Comparison of ENCODE assay signal across 9 cellular contexts in the genomic region with DNA sequence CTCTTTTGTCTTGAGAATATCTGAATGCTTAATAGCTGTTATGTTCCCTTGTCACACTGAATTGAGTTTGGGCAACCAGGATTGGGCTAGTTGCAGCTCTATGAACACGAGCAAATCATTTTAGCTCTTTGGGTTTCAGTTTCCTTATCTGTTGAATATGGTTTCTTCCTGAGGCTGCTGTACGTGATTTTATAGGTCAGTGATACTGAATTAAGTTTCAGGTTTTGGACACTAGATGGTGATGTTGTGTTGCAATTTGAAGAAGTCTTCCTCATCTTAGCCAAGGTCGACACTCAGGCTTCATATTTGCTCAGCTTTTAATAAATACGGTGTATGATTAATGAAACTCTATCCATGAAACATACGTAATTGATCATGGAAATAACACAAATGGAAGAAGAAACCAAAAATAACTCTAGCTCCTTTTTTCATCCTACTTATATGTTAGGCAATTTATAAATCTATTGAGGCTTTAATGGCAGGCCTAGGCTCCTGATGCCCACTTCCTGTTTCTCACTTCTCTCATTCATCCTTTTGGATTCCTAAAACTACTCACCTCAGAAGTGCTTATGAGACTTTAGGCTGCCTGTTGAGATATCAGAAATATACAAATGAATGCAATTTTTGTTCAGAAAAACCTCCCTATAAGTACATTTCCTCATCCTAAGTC.
DNase-seq lines count a peak whose midpoint lies in the region; TF ChIP-seq lines count a peak whose summit lies in the region.
"Had no signal": no experiment of that assay in that cellular context is flagged by ENCODE, and none has a peak within 500 bp of the region (broad histone marks: within the 10 kb centered on the region; RNA-seq: fewer than 3 reads in every experiment).

No MANE protein-coding gene starts in this region.

- no peak overlapping the region for H3K9ac ChIP-seq in H9 (ENCODE audit: extremely low read depth, insufficient read length, low read length)

- no peak overlapping the region for H2BK15ac ChIP-seq in H9 (ENCODE audit: low read depth, low read length)

- no peak overlapping the region for H3K14ac ChIP-seq in H9 (ENCODE audit: insufficient read depth, low read length)

- H3T11ph ChIP-seq in H9 (ENCODE audit: low read length): no peak overlapping the region

- no peak overlapping the region for H2AFZ ChIP-seq in H9 (ENCODE audit: low read length)

- H3K9me3 Mint-ChIP-seq in H9 (no peaks in the 10 kb centered on the region), mesothelial cell of epicardium (peaks cover 4% of the 10 kb centered on the region)

- H3K36me3 Mint-ChIP-seq in H9 (ENCODE audit: insufficient read depth in 1 of 3, low read depth in 3 of 3) (no peaks in the 10 kb centered on the region), mesothelial cell of epicardium (no peaks in the 10 kb centered on the region)

- POLR2A ChIA-PET in GM10248 (lab: Yijun Ruan, JAX): no interaction called here

- H2AK5ac ChIP-seq in H9 (ENCODE audit: insufficient read length, low read length): no peak overlapping the region

- no peak overlapping the region for H4K5ac ChIP-seq in H9 (ENCODE audit: insufficient read length, low read depth, low read length)

- H3K23ac ChIP-seq in H9 (ENCODE audit: insufficient read length, low read depth, low read length): no peak overlapping the region

- no peaks in the 10 kb centered on the region for H3K23me2 ChIP-seq in H9 (ENCODE audit: insufficient read length, low read depth, low read length, poor library complexity, severe bottlenecking)

- peaks cover 4 to 14% of the 10 kb centered on the region in 2 experiments; a peak in 2 of 4 replicates for H3K4me1 Mint-ChIP-seq in H9
- H3K4me1 Mint-ChIP-seq in mesothelial cell of epicardium: peaks cover 24% of the 10 kb centered on the region

- no peak overlapping the region for H2BK20ac ChIP-seq in H9 (ENCODE audit: low read depth, low read length, poor library complexity, severe bottlenecking)

- CTCF ChIA-PET in GM10248 (lab: Yijun Ruan, JAX): interaction anchor here (0.8 to 2.7 kb wide), 19 partner anchors 11 to 389 kb away, joined by 3 to 24 read pairs (median 4); no protein-coding TSS in a partner anchor

- H3K27me3 ChIP-seq in H9 (ENCODE audit: insufficient read depth, low read length): no peaks in the 10 kb centered on the region

- H3K4me3 Mint-ChIP-seq in H9 (no peak overlapping the region), mesothelial cell of epicardium (no peak overlapping the region)

- H4K91ac ChIP-seq in H9 (ENCODE audit: insufficient read length, low read depth, low read length): no peak overlapping the region

- no peak overlapping the region for H2BK5ac ChIP-seq in H9 (ENCODE audit: insufficient read length, low read length)

- no peak overlapping the region for H3K27ac Mint-ChIP-seq in H9
- H3K27ac Mint-ChIP-seq in mesothelial cell of epicardium: no peak overlapping the region

- TF ChIP-seq CTCF in GM10248 (IDR thresholded peaks at IDR 0.05; ENCODE audit: control extremely low read depth, extremely low read depth, low read depth, missing control alignments): peak; percentile 58
- TF ChIP-seq CTCF in H9 (conservative IDR thresholded peaks at IDR 0.05): peak; percentile 77
- TF ChIP-seq CTCF in mesothelial cell of epicardium (IDR thresholded peaks at IDR 0.05; ENCODE audit: unreplicated experiment): peak; percentile 56

- no peaks in the 10 kb centered on the region for H3K79me2 ChIP-seq in H9 (ENCODE audit: insufficient read depth, low read length)

- H3K27me3 Mint-ChIP-seq in H9 (ENCODE audit: low read depth) (no peaks in the 10 kb centered on the region; the same call in 1 of the 2 replicates), mesothelial cell of epicardium (ENCODE audit: low read depth) (no peaks in the 10 kb centered on the region)

- no peak overlapping the region for H3K27ac ChIP-seq in H9 (ENCODE audit: insufficient read length, low read depth, low read length)
- H3K27ac ChIP-seq: skin epidermis had no signal

- no peaks in the 10 kb centered on the region for H4K20me1 ChIP-seq in H9 (ENCODE audit: control insufficient read depth, insufficient read depth, insufficient read length)

- H3K18ac ChIP-seq in H9 (ENCODE audit: insufficient read length, low read depth, low read length): no peak overlapping the region

- no peaks in the 10 kb centered on the region for H3K9me3 ChIP-seq in H9 (ENCODE audit: control insufficient read depth, low read depth, low read length)

- no peak overlapping the region for H3K4ac ChIP-seq in H9 (ENCODE audit: low read depth, low read length)

- no CpG with 5 or more reads among the region's 5 CpGs for WGBS in H9 (ENCODE audit: extremely low coverage, insufficient read length, low lambda C conversion rate)

- DNase-seq in A172 (ENCODE audit: low spot score) (peak; percentile 59), GM10248 (ENCODE audit: extremely low spot score) (peak; percentile 46), H9 (no peak), Kasumi-1 (lab: John Stamatoyannopoulos, UW) (peak; percentile 79 to 88), OCI-M1 (lab: John Stamatoyannopoulos, UW) (peak; percentile 90), dermis microvascular lymphatic vessel endothelial cell (ENCODE audit: low read depth in 2 of 2) (peak; percentile 50 to 52), mesothelial cell of epicardium (ENCODE audit: low spot score in 2 of 2, unreplicated experiment in 2 of 2) (no peak), UCSD-AML1 (lab: John Stamatoyannopoulos, UW; ENCODE audit: unreplicated experiment) (no peak)

- no peaks in the 10 kb centered on the region for H3K4me1 ChIP-seq in H9 (ENCODE audit: insufficient read depth, low read length)

- no peak overlapping the region for H2BK12ac ChIP-seq in H9 (ENCODE audit: insufficient read length, low read depth, low read length)

- H3K56ac ChIP-seq in H9 (ENCODE audit: insufficient read length, low read depth, low read length): no peak overlapping the region

- H4K8ac ChIP-seq in H9 (replicated peaks; ENCODE audit: insufficient read length, low read depth, low read length): no peak overlapping the region

- H3K4me2 ChIP-seq in H9 (ENCODE audit: insufficient read depth, insufficient read length, low read length): no peak overlapping the region

- H3K79me1 ChIP-seq in H9 (ENCODE audit: insufficient read depth, low read depth, low read length, poor library complexity, severe bottlenecking): no peaks in the 10 kb centered on the region

- H2BK120ac ChIP-seq in H9 (ENCODE audit: low read depth, low read length, poor library complexity, severe bottlenecking): no peak overlapping the region

Comparison
In these comparisons a context has a peak if more than half of its experiments do, and no peak if none do; other contexts are left out.
1. DNase-seq: peak in A172 (single experiment), GM10248 (single experiment), Kasumi-1 (2 of 2), OCI-M1 (single experiment) and dermis microvascular lymphatic vessel endothelial cell (2 of 2); none in H9 (single experiment), mesothelial cell of epicardium (0 of 2) and UCSD-AML1 (single experiment).
2. Peak in every context shown above with its lines, with median percentiles within 50 percentile points of each other: CTCF ChIP-seq.